In the genomic region with DNA sequence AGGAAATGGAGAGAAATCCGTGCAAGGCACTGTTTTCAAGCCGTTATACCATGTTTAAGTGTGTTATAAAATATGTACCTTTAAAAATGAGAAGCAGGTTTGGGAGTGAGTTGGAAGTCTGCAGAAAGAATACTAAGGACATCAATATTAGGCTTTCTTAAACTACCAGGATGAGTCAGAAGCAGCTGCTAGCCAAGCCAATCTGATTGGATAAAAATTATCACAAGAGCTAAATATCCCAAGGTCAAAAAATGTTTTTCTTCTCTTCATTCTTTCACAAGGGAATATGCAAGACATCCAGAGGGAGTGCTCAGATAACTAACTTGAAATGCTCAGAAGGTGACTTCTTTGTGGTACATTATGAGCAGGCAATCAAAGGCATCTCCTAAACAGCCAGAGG, we compare ENCODE assay signal across 1 cellular context.
TF ChIP-seq lines count a peak whose summit lies in the region.

No MANE protein-coding gene starts in this region.

TF ChIP-seq in SK-N-SH, 30 proteins besides CTCF, POLR2A, EP300 and RAD21 (continued from another document):
- TF ChIP-seq, protein P1, sequence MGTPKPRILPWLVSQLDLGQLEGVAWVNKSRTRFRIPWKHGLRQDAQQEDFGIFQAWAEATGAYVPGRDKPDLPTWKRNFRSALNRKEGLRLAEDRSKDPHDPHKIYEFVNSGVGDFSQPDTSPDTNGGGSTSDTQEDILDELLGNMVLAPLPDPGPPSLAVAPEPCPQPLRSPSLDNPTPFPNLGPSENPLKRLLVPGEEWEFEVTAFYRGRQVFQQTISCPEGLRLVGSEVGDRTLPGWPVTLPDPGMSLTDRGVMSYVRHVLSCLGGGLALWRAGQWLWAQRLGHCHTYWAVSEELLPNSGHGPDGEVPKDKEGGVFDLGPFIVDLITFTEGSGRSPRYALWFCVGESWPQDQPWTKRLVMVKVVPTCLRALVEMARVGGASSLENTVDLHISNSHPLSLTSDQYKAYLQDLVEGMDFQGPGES (IDR thresholded peaks at IDR 0.05; ENCODE audit: low read depth, low read length) = no peak
- TF ChIP-seq CHD2 (IDR thresholded peaks at IDR 0.05; ENCODE audit: low read length, partially characterized antibody) (no peak), FOSL2 (IDR thresholded peaks at IDR 0.05; ENCODE audit: borderline replicate concordance, low read depth) (0 out of 2 replicates have a peak, but pooled peaks have one; percentile 14), RXRA (IDR thresholded peaks at IDR 0.05; ENCODE audit: borderline replicate concordance, low read depth) (no peak), NFIC (IDR thresholded peaks at IDR 0.05; ENCODE audit: borderline replicate concordance) (no peak), POLR2AphosphoS5 (IDR thresholded peaks at IDR 0.05; ENCODE audit: low read depth, low read length) (no peak)
